Comparison of ENCODE assay signal across 16 cellular contexts in genomic region chr11:3010521-3011275, GRCh38. TPM values are rescaled to one million over a fixed set of nuclear protein-coding genes. Genes with fewer than 3 reads are reported as not detected.
DNase-seq lines count a peak whose midpoint lies in the region; ATAC-seq and TF ChIP-seq lines count a peak whose summit lies in the region.
"Had no signal": no experiment of that assay in that cellular context is flagged by ENCODE, and none has a peak within 500 bp of the region (broad histone marks: within the 10 kb centered on the region; RNA-seq: fewer than 3 reads in every experiment).

No MANE protein-coding gene starts in this region.

- no peaks in the 10 kb centered on the region for H3K9me3 Mint-ChIP-seq in activated T-cell treated with anti-CD3 and anti-CD28 coated beads, Interleukin-2, amount 50 U/mL, for 24 hours
- H3K9me3 Mint-ChIP-seq: activated naive CD4-positive, alpha-beta T cell treated with anti-CD3 and anti-CD28 coated beads, Interleukin-2, amount 50 U/mL, for 24 hours had no signal

- no peak for TF ChIP-seq CTCF in Panc1 (IDR thresholded peaks at IDR 0.05)

- H3K9me3 ChIP-seq in Panc1 (ENCODE audit: control insufficient read depth, insufficient read depth, low read depth, low read length) = no peaks in the 10 kb centered on the region
- H3K9me3 ChIP-seq: pancreas, upper lobe of left lung had no signal

- peak overlapping the region; percentile 77 for H3K27ac Mint-ChIP-seq in activated T-cell treated with anti-CD3 and anti-CD28 coated beads, Interleukin-2, amount 50 U/mL, for 24 hours
- H3K27ac Mint-ChIP-seq: activated naive CD4-positive, alpha-beta T cell treated with anti-CD3 and anti-CD28 coated beads, Interleukin-2, amount 50 U/mL, for 24 hours had no signal

- BruUV-seq in Panc1 (replicated peaks; lab: Mats Ljungman, UMichigan) = TSS peak; percentile 40

- no peaks in the 10 kb centered on the region for H3K27me3 Mint-ChIP-seq in activated T-cell treated with anti-CD3 and anti-CD28 coated beads, Interleukin-2, amount 50 U/mL, for 24 hours
- H3K27me3 Mint-ChIP-seq: activated naive CD4-positive, alpha-beta T cell treated with anti-CD3 and anti-CD28 coated beads, Interleukin-2, amount 50 U/mL, for 24 hours had no signal

- H3K4me3 ChIP-seq in Panc1 (ENCODE audit: low read depth in 2 of 2, low read length in 2 of 2) = no peak overlapping the region
- H3K4me3 ChIP-seq: GM12878, pancreas, upper lobe of left lung had no signal

- H3K27me3 ChIP-seq in Panc1 (ENCODE audit: control insufficient read depth, insufficient read depth, low read length) = no peaks in the 10 kb centered on the region
- H3K27me3 ChIP-seq: pancreas, upper lobe of left lung had no signal

- ATAC-seq in Panc1 = no peak
- ATAC-seq in HG02885 (IDR thresholded peaks at IDR 0.05; ENCODE audit: poor library complexity, unreplicated experiment) = no peak

- no peak overlapping the region for H3K4me3 Mint-ChIP-seq in activated T-cell treated with anti-CD3 and anti-CD28 coated beads, Interleukin-2, amount 50 U/mL, for 24 hours
- H3K4me3 Mint-ChIP-seq: activated naive CD4-positive, alpha-beta T cell treated with anti-CD3 and anti-CD28 coated beads, Interleukin-2, amount 50 U/mL, for 24 hours had no signal

- H3K36me3 ChIP-seq in Panc1 (ENCODE audit: control insufficient read depth, insufficient read depth, low read length) = peaks cover 25% of the 10 kb centered on the region; the same call in 1 of the 2 replicates

- in situ Hi-C loops in Panc1 (cut with HindIII; ENCODE audit: low pct_unique_long_range_greater_than_20kb, low sequenced_read_pairs) = no loop called here

- peaks cover 96% of the 10 kb centered on the region for H3K36me3 Mint-ChIP-seq in activated T-cell treated with anti-CD3 and anti-CD28 coated beads, Interleukin-2, amount 50 U/mL, for 24 hours (ENCODE audit: low read depth)

- CTCF ChIA-PET in Panc1 (lab: Charles Lee) = interaction anchor here (0.6 kb wide), 1 partner anchor 19 kb away, joined by 3 read pairs; the partner anchor contains the start of gene NAP1L4

- H3K4me1 ChIP-seq in Panc1 (ENCODE audit: control insufficient read depth, insufficient read depth, low read length) = no peaks in the 10 kb centered on the region
- H3K4me1 ChIP-seq: pancreas had no signal

- intact Hi-C loops in Panc1 (cut with micrococcal nuclease; ENCODE audit: unreplicated experiment) = no loop called here
- intact Hi-C loops in posterior vena cava (cut with DNase I) = no loop called here

- no peak overlapping the region for H3K27ac ChIP-seq in Panc1 (ENCODE audit: low read length)
- H3K27ac ChIP-seq in angular gyrus (ENCODE audit: low read depth, low read length) = peak overlapping the region; percentile 10
- H3K27ac ChIP-seq: pancreas, upper lobe of left lung had no signal

- POLR2A ChIA-PET in Panc1 (lab: Charles Lee) = no interaction called here

- peaks cover 58% of the 10 kb centered on the region for H3K4me1 Mint-ChIP-seq in activated T-cell treated with anti-CD3 and anti-CD28 coated beads, Interleukin-2, amount 50 U/mL, for 24 hours (ENCODE audit: low read depth)

- no peak for DNase-seq in activated T-cell treated with anti-CD3 and anti-CD28 coated beads, Interleukin-2, amount 50 U/mL, for 24 hours
- DNase-seq in activated T-cell treated with anti-CD3 and anti-CD28 coated beads, Interleukin-2, amount 50 U/mL, for 48 hours = no peak
- no peak for DNase-seq in Panc1 (ENCODE audit: low read depth, low spot score)
- DNase-seq in posterior vena cava (ENCODE audit: low spot score) = peak; percentile 75
- DNase-seq in SW 1271 (lab: John Stamatoyannopoulos, UW) = no peak
- DNase-seq in Kasumi-1 (lab: John Stamatoyannopoulos, UW) = no peak
- DNase-seq: effector memory CD4-positive, alpha-beta T cell; hypothalamus; SHP77 treated with DMSO at 0.1 percent for 48 hours; stimulated activated CD4-positive, alpha-beta T cell treated with anti-CD3 and anti-CD28 coated beads, Interleukin-4, amount 100 ng/mL, for 4 hours had no signal

RNA-seq across cellular contexts. Expression of gene NAP1L4, which starts 18.6 kb away (rescaled TPM):
- total RNA-seq in Panc1 (2021; ENCODE audit: unreplicated experiment) (274 TPM), posterior vena cava (100 to 1,000 TPM in 1 of 2 donors, 10 to 100 TPM in 1; 89.0 to 118 TPM)
- 162 TPM for polyA plus RNA-seq in Panc1 (2012; ENCODE audit: insufficient read length)

RNA-seq across cellular contexts. Expression of gene CARS1, which starts 46.5 kb away (rescaled TPM):
- total RNA-seq in Panc1 (2021; ENCODE audit: unreplicated experiment) = 120 TPM
- polyA plus RNA-seq in Panc1 (2012; ENCODE audit: insufficient read length) = 264 TPM
- 10 to 100 TPM; 44.2 to 60.6 TPM for total RNA-seq in posterior vena cava
